8 cellular contexts compared by ENCODE assay signal in the genomic region with DNA sequence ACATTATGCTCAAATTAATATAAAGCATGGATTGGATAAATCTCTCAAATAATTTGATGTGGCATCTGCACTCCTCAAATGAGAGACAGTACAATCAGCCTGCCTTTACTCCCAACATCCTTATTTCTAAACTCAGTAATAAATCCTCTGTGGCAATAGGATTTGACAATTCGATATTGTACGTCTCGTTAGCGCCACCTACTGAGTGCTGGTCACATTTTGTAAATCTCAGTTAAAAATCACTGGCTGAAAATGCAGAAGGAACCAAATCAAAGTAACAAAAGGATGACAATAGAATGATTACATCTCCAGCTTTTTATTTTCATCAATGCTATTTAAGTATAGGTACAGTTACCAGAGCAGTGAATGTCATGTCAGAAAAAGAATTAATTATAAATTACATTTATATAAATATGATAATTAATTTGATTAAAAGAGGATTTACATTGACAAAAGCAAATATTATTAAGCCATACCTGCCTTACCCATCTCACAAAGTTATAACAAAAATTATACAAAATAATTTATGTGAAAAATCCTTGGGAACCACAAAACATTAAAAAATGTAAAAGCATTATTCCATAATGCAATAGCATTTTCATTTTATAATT. TPM values are rescaled to one million over a fixed set of nuclear protein-coding genes. Genes with fewer than 3 reads are reported as not detected.
DNase-seq lines count a peak whose midpoint lies in the region; TF ChIP-seq lines count a peak whose summit lies in the region.

No MANE protein-coding gene starts in this region.

- no peaks in the 10 kb centered on the region for H3K9me3 Mint-ChIP-seq in activated T-cell treated with anti-CD3 and anti-CD28 coated beads, Interleukin-2, amount 50 U/mL, for 24 hours

- no peak overlapping the region for H3K4ac ChIP-seq in neuronal stem cell (ENCODE audit: low read length)

- H3K14ac ChIP-seq in neuronal stem cell (ENCODE audit: low read length): no peak overlapping the region

- TF ChIP-seq CTCF in suprapubic skin (IDR thresholded peaks at IDR 0.05): peak; percentile 8 to 54

- H4K8ac ChIP-seq in neuronal stem cell (ENCODE audit: low read depth, low read length): no peak overlapping the region

- no peaks in the 10 kb centered on the region for H3K4me1 Mint-ChIP-seq in activated T-cell treated with anti-CD3 and anti-CD28 coated beads, Interleukin-2, amount 50 U/mL, for 24 hours (ENCODE audit: low read depth)

- no peaks in the 10 kb centered on the region for H3K36me3 Mint-ChIP-seq in activated T-cell treated with anti-CD3 and anti-CD28 coated beads, Interleukin-2, amount 50 U/mL, for 24 hours (ENCODE audit: low read depth)

- TF ChIP-seq EP300 in suprapubic skin (IDR thresholded peaks at IDR 0.05): no peak

- H3K4me2 ChIP-seq in neuronal stem cell (ENCODE audit: insufficient read depth, low read length, poor library complexity, severe bottlenecking): no peak overlapping the region

- no peaks in the 10 kb centered on the region for H3K79me1 ChIP-seq in neuronal stem cell (ENCODE audit: low read depth, low read length)

- H2BK120ac ChIP-seq in neuronal stem cell (ENCODE audit: low read depth, low read length): no peak overlapping the region

- H3K9me3 ChIP-seq in neuronal stem cell (replicated peaks in 1 of 2; ENCODE audit: control insufficient read depth in 2 of 2, insufficient read depth in 1 of 2, low read depth in 1 of 2, low read length in 2 of 2) (no peaks in the 10 kb centered on the region), suprapubic skin (no peaks in the 10 kb centered on the region)

- TF ChIP-seq POLR2A in suprapubic skin (IDR thresholded peaks at IDR 0.05): no peak

- H3K4me3 ChIP-seq in neuronal stem cell (ENCODE audit: low read length in 2 of 2): no peak overlapping the region
- H3K4me3 ChIP-seq in suprapubic skin: no peak overlapping the region

- no peak overlapping the region for H3K23ac ChIP-seq in neuronal stem cell (ENCODE audit: low read depth, low read length, poor library complexity)

- H3K27ac ChIP-seq in neuronal stem cell (replicated peaks; ENCODE audit: low read length) (no peak overlapping the region), suprapubic skin (no peak overlapping the region)

- H3K27ac Mint-ChIP-seq in activated T-cell treated with anti-CD3 and anti-CD28 coated beads, Interleukin-2, amount 50 U/mL, for 24 hours: no peak overlapping the region

- H4K91ac ChIP-seq in neuronal stem cell (ENCODE audit: low read depth, low read length, poor library complexity): no peak overlapping the region

- H3K4me1 ChIP-seq in neuronal stem cell (ENCODE audit: control insufficient read depth in 2 of 2, insufficient read depth in 1 of 2, low read depth in 1 of 2, low read length in 2 of 2) (no peaks in the 10 kb centered on the region), suprapubic skin (no peaks in the 10 kb centered on the region)

- DNase-seq in NK-92 treated with Interleukin-12 subunit alpha and Interleukin-12 subunit beta, amount 100 ng/mL, for 24 hours (lab: John Stamatoyannopoulos, UW): peak; percentile 35
- no peak for DNase-seq in NK-92 (lab: John Stamatoyannopoulos, UW; ENCODE audit: unreplicated experiment)
- DNase-seq in HuH-7.5 (ENCODE audit: low spot score): peak; percentile 9
- peak; percentile 93 for DNase-seq in OCI-M1 (lab: John Stamatoyannopoulos, UW)
- peak; percentile 65 for DNase-seq in activated T-cell treated with anti-CD3 and anti-CD28 coated beads, Interleukin-2, amount 50 U/mL, for 24 hours
- DNase-seq in fibroblast of peridontal ligament (ENCODE audit: extremely low read depth): peak; percentile 88
- peak; percentile 75 for DNase-seq in neuronal stem cell (ENCODE audit: low spot score)
- peak; percentile 67 to 77 for DNase-seq in suprapubic skin (ENCODE audit: low spot score in 2 of 2)

- H3K27me3 Mint-ChIP-seq in activated T-cell treated with anti-CD3 and anti-CD28 coated beads, Interleukin-2, amount 50 U/mL, for 24 hours: peaks cover 5% of the 10 kb centered on the region

- H3K36me3 ChIP-seq in neuronal stem cell (replicated peaks in 1 of 2; ENCODE audit: control insufficient read depth in 2 of 2, insufficient read depth in 2 of 2, low read length in 2 of 2) (no peaks in the 10 kb centered on the region), suprapubic skin (no peaks in the 10 kb centered on the region)

- H3K18ac ChIP-seq in neuronal stem cell (ENCODE audit: low read length): no peak overlapping the region

- no peak overlapping the region for H2AFZ ChIP-seq in neuronal stem cell (ENCODE audit: low read length)

- no peak overlapping the region for H3K4me3 Mint-ChIP-seq in activated T-cell treated with anti-CD3 and anti-CD28 coated beads, Interleukin-2, amount 50 U/mL, for 24 hours

- no CpG with 5 or more reads among the region's 4 CpGs for WGBS in neuronal stem cell (ENCODE audit: extremely low coverage in 2 of 2, insufficient read length in 2 of 2, insufficient replicate concordance in 1 of 2), 2 donors
- 0% methylated on average over 4 of the region's 4 CpGs for WGBS in suprapubic skin

- H2AK5ac ChIP-seq in neuronal stem cell (ENCODE audit: low read depth, low read length): no peak overlapping the region

- no peak overlapping the region for H2BK12ac ChIP-seq in neuronal stem cell (ENCODE audit: low read length)

- H3K9ac ChIP-seq in neuronal stem cell (ENCODE audit: low read depth, low read length, poor library complexity): no peak overlapping the region

- no peaks in the 10 kb centered on the region for H3K27me3 ChIP-seq in neuronal stem cell (ENCODE audit: control insufficient read depth in 3 of 3, insufficient read depth in 3 of 3, low read depth in 1 of 3, low read length in 3 of 3)
- no peaks in the 10 kb centered on the region for H3K27me3 ChIP-seq in suprapubic skin

- no peak overlapping the region for H2BK15ac ChIP-seq in neuronal stem cell (ENCODE audit: low read length)

- no peak overlapping the region for H2BK5ac ChIP-seq in neuronal stem cell (ENCODE audit: low read length)

RNA-seq across cellular contexts. Expression of a gene that starts 20.2 kb away (rescaled TPM):
- not detected for polyA plus RNA-seq in neuronal stem cell (2013, experiment 1 of 2)
- not detected for polyA plus RNA-seq in neuronal stem cell (2013, experiment 2 of 2)
- not detected for total RNA-seq in suprapubic skin

RNA-seq across cellular contexts. Expression of a gene that starts 34.4 kb away (rescaled TPM):
- 0.18 TPM for polyA plus RNA-seq in neuronal stem cell (2013, experiment 1 of 2)
- 0.29 TPM for polyA plus RNA-seq in neuronal stem cell (2013, experiment 2 of 2)
- under 1 TPM in 1 of 4 donors, not detected in 3; 0.72 TPM for total RNA-seq in suprapubic skin

RNA-seq across cellular contexts. Expression of a gene that starts 34.5 kb away (rescaled TPM):
- polyA plus RNA-seq in neuronal stem cell (2013, experiment 1 of 2): 55.9 TPM
- 56.2 TPM for polyA plus RNA-seq in neuronal stem cell (2013, experiment 2 of 2)
- total RNA-seq in suprapubic skin: 10 to 100 TPM; 35.5 to 58.1 (median 40.5) TPM
